ENCODE assay signal across 27 cellular contexts in genomic region chr2:238714038-238714528, GRCh38.
DNase-seq lines count a peak whose midpoint lies in the region; ATAC-seq and TF ChIP-seq lines count a peak whose summit lies in the region.
"Had no signal": no experiment of that assay in that cellular context is flagged by ENCODE, and none has a peak within 500 bp of the region (broad histone marks: within the 10 kb centered on the region; RNA-seq: fewer than 3 reads in every experiment).

No MANE protein-coding gene starts in this region.

- H4K8ac ChIP-seq in IMR-90 (ENCODE audit: low read depth in 2 of 2, low read length in 2 of 2): no peak overlapping the region

- H2BK120ac ChIP-seq in IMR-90 (ENCODE audit: low read depth, low read length): no peak overlapping the region

- TF ChIP-seq CTCF in IMR-90 (conservative IDR thresholded peaks at IDR 0.05; ENCODE audit: low read depth, low read length): no peak
- peak; percentile 25 for TF ChIP-seq CTCF in fibroblast of the aortic adventitia (IDR thresholded peaks at IDR 0.05; ENCODE audit: insufficient read depth, low read length)
- TF ChIP-seq CTCF in osteocyte (IDR thresholded peaks at IDR 0.05): no peak
- no peak for TF ChIP-seq CTCF in suprapubic skin (IDR thresholded peaks at IDR 0.05)

- no peak overlapping the region for H3K27ac ChIP-seq in IMR-90 (ENCODE audit: insufficient read depth, low read length)
- no peak overlapping the region for H3K27ac ChIP-seq in suprapubic skin
- H3K27ac ChIP-seq: adrenal gland, hepatocyte, psoas muscle, skin epidermis, thoracic aorta had no signal

- no TSS peak for BruUV-seq in IMR-90 (replicated peaks; lab: Mats Ljungman, UMichigan)

- CTCF ChIA-PET in IMR-90 (lab: Yijun Ruan, JAX): no interaction called here

- H4K20me1 ChIP-seq in IMR-90 (ENCODE audit: insufficient read depth, low read length): no peaks in the 10 kb centered on the region

- H3K9me1 ChIP-seq in IMR-90 (ENCODE audit: insufficient read depth, low read length): peaks cover 7% of the 10 kb centered on the region

- ATAC-seq in IMR-90 (ENCODE audit: low read depth) (no peak), GM18520 (IDR thresholded peaks at IDR 0.05; ENCODE audit: unreplicated experiment) (no peak)
- ATAC-seq: left ventricle myocardium superior; mucosa of descending colon; psoas muscle; stimulated activated memory B cell treated with anti-CD40 and anti-IgM and Interleukin-4, amounts not matched to agents 10 μg/mL and 1 μg/mL and 100 μg/mL, for 72 hours had no signal

- H3K4ac ChIP-seq in IMR-90 (ENCODE audit: low read depth, low read length): no peak overlapping the region

- no peak overlapping the region for H3K9ac ChIP-seq in IMR-90 (ENCODE audit: low read depth, low read length)

- no peaks in the 10 kb centered on the region for H3K36me3 ChIP-seq in IMR-90 (ENCODE audit: control insufficient read depth, insufficient read depth, low read length)
- no peaks in the 10 kb centered on the region for H3K36me3 ChIP-seq in suprapubic skin
- H3K36me3 ChIP-seq: adrenal gland, MG63, thoracic aorta had no signal

- TF ChIP-seq EP300 in suprapubic skin (IDR thresholded peaks at IDR 0.05): no peak

- no peaks in the 10 kb centered on the region for H3K79me1 ChIP-seq in IMR-90 (ENCODE audit: low read depth in 1 of 2, low read length in 2 of 2)

- H3K27me3 ChIP-seq in IMR-90 (ENCODE audit: control insufficient read depth, insufficient read depth, low read length): peaks cover 13% of the 10 kb centered on the region
- H3K27me3 ChIP-seq in suprapubic skin: no peaks in the 10 kb centered on the region
- H3K27me3 ChIP-seq: adrenal gland, hepatocyte, MG63 had no signal

- H3K9me3 ChIP-seq in IMR-90 (ENCODE audit: control insufficient read depth, insufficient read depth, low read length) (peaks cover 3% of the 10 kb centered on the region; the same call in 1 of the 2 replicates), suprapubic skin (no peaks in the 10 kb centered on the region)
- H3K9me3 ChIP-seq: adrenal gland, MG63, mucosa of descending colon, psoas muscle, thoracic aorta had no signal

- H2AK5ac ChIP-seq in IMR-90 (ENCODE audit: low read depth, low read length): 0 out of 2 replicates have a peak overlapping the region, but pooled peaks have one; percentile 35

- intact Hi-C loops in IMR-90 (cut with micrococcal nuclease): no loop called here

- H3K18ac ChIP-seq in IMR-90 (ENCODE audit: low read depth, low read length): no peak overlapping the region

- no peaks in the 10 kb centered on the region for H3K4me1 Mint-ChIP-seq in osteocyte (ENCODE audit: unreplicated experiment)
- H3K4me1 Mint-ChIP-seq: IgD-negative memory B cell; immature natural killer cell; stimulated activated memory B cell treated with anti-CD40 and anti-IgM and Interleukin-4, amounts not matched to agents 10 μg/mL and 1 μg/mL and 100 μg/mL, for 72 hours had no signal

- DNase-seq in AG20443 (ENCODE audit: low spot score): peak; percentile 62
- DNase-seq in IMR-90: no peak
- DNase-seq in fibroblast of the aortic adventitia (ENCODE audit: low read depth): peak; percentile 66
- peak; percentile 70 for DNase-seq in osteocyte (ENCODE audit: extremely low spot score, unreplicated experiment)
- no peak for DNase-seq in Kasumi-1 (lab: John Stamatoyannopoulos, UW)
- DNase-seq in suprapubic skin (ENCODE audit: low spot score in 2 of 2): no peak
- no peak for DNase-seq in activated T-cell treated with anti-CD3 and anti-CD28 coated beads, Interleukin-2, amount 50 U/mL, for 1 hour
- DNase-seq: activated CD4-positive, alpha-beta T cell treated with anti-CD3 and anti-CD28 coated beads, Interleukin-2, amount 50 U/mL, for 4 hours; activated gamma-delta T cell treated with Interleukin-2 at 50 U/mL for 16 hours; activated T-cell treated with anti-CD3 and anti-CD28 coated beads for 4 hours; AML-193; immature natural killer cell; left ventricle myocardium superior; MG63; mucosa of descending colon; NCI-H2171 treated with DMSO at 0.1 percent for 48 hours; NCI-H526 treated with DMSO at 0.1 percent for 48 hours; psoas muscle; stimulated activated CD4-positive, alpha-beta T cell treated with anti-CD3 and anti-CD28 coated beads, Interleukin-1b, Interleukin-23, amount 100 ng/mL, for 48 hours had no signal

- no peaks in the 10 kb centered on the region for H3K4me1 ChIP-seq in IMR-90 (ENCODE audit: control insufficient read depth, insufficient read depth, low read length)
- no peaks in the 10 kb centered on the region for H3K4me1 ChIP-seq in suprapubic skin
- H3K4me1 ChIP-seq: adrenal gland, psoas muscle had no signal

- dilution Hi-C loops in IMR-90 (cut with HindIII; ENCODE audit: low sequenced_read_pairs, unreplicated experiment): no loop called here

- H2BK5ac ChIP-seq in IMR-90 (ENCODE audit: low read depth, low read length, poor library complexity, severe bottlenecking): peak overlapping the region; percentile 96

- no peak for TF ChIP-seq RAD21 in IMR-90 (IDR thresholded peaks at IDR 0.05; ENCODE audit: low read length)

- H3K36me3 Mint-ChIP-seq in osteocyte (ENCODE audit: unreplicated experiment): no peaks in the 10 kb centered on the region
- H3K36me3 Mint-ChIP-seq: IgD-negative memory B cell; immature natural killer cell; stimulated activated memory B cell treated with anti-CD40 and anti-IgM and Interleukin-4, amounts not matched to agents 10 μg/mL and 1 μg/mL and 100 μg/mL, for 72 hours had no signal

- no peak overlapping the region for H2AFZ ChIP-seq in IMR-90 (replicated peaks; ENCODE audit: low read length, poor library complexity)
- H2AFZ ChIP-seq: hepatocyte had no signal

- no peaks in the 10 kb centered on the region for H3K27me3 Mint-ChIP-seq in osteocyte (ENCODE audit: unreplicated experiment)

- H3K27ac Mint-ChIP-seq in osteocyte (ENCODE audit: unreplicated experiment): no peak overlapping the region
- H3K27ac Mint-ChIP-seq: dendritic cell treated with granulocyte-macrophage colony-stimulating factor and Interleukin-4, amounts not matched to agents 40 ng/mL and 50 ng/mL, for 4 days; IgD-negative memory B cell; immature natural killer cell; stimulated activated memory B cell treated with anti-CD40 and anti-IgM and Interleukin-4, amounts not matched to agents 10 μg/mL and 1 μg/mL and 100 μg/mL, for 72 hours had no signal

- H3K14ac ChIP-seq in IMR-90 (replicated peaks; ENCODE audit: low read depth, low read length): no peak overlapping the region

- POLR2A ChIA-PET in IMR-90 (lab: Charles Lee; ENCODE audit: unreplicated experiment): no interaction called here

- no peak overlapping the region for H4K91ac ChIP-seq in IMR-90 (ENCODE audit: insufficient read depth, low read depth, low read length)

- TF ChIP-seq POLR2A in IMR-90 (IDR thresholded peaks at IDR 0.05; ENCODE audit: low read depth, low read length) (no peak), suprapubic skin (IDR thresholded peaks at IDR 0.05) (no peak)

- H3K4me3 ChIP-seq in IMR-90 (ENCODE audit: insufficient read depth, low read depth, low read length) (no peak overlapping the region), fibroblast of the aortic adventitia (ENCODE audit: low read depth, low read length) (no peak overlapping the region), suprapubic skin (no peak overlapping the region)
- H3K4me3 ChIP-seq: adrenal gland, hepatocyte, MG63, mucosa of descending colon, psoas muscle, skin epidermis, thoracic aorta had no signal

- no peak overlapping the region for H2BK20ac ChIP-seq in IMR-90 (ENCODE audit: low read depth, low read length)

- no peak overlapping the region for H3K4me2 ChIP-seq in IMR-90 (ENCODE audit: low read depth, low read length)
- H3K4me2 ChIP-seq: hepatocyte had no signal

- no peak overlapping the region for H3K56ac ChIP-seq in IMR-90 (ENCODE audit: extremely low read depth, insufficient read depth, low read length)

- in situ Hi-C loops in IMR-90 (cut with MboI; ENCODE audit: low sequenced_read_pairs): no loop called here

- no peaks in the 10 kb centered on the region for H3K9me3 Mint-ChIP-seq in osteocyte (ENCODE audit: unreplicated experiment)
- H3K9me3 Mint-ChIP-seq: dendritic cell treated with granulocyte-macrophage colony-stimulating factor and Interleukin-4, amounts not matched to agents 40 ng/mL and 50 ng/mL, for 4 days; immature natural killer cell; stimulated activated memory B cell treated with anti-CD40 and anti-IgM and Interleukin-4, amounts not matched to agents 10 μg/mL and 1 μg/mL and 100 μg/mL, for 72 hours had no signal

- no peak overlapping the region for H2BK15ac ChIP-seq in IMR-90 (ENCODE audit: low read depth, low read length)

- no peak overlapping the region for H3K23ac ChIP-seq in IMR-90 (ENCODE audit: low read depth, low read length)

- no peak overlapping the region for H4K5ac ChIP-seq in IMR-90 (ENCODE audit: low read depth, low read length)

- H2AK9ac ChIP-seq in IMR-90 (replicated peaks; ENCODE audit: low read depth, low read length, poor library complexity): no peak overlapping the region

- H3K4me3 Mint-ChIP-seq in osteocyte (ENCODE audit: unreplicated experiment): no peak overlapping the region
- H3K4me3 Mint-ChIP-seq: dendritic cell treated with granulocyte-macrophage colony-stimulating factor and Interleukin-4, amounts not matched to agents 40 ng/mL and 50 ng/mL, for 4 days; IgD-negative memory B cell; immature natural killer cell; stimulated activated memory B cell treated with anti-CD40 and anti-IgM and Interleukin-4, amounts not matched to agents 10 μg/mL and 1 μg/mL and 100 μg/mL, for 72 hours had no signal

- WGBS in IMR-90 (ENCODE audit: extremely low coverage in 2 of 2, insufficient read length in 1 of 2), 2 experiments: no CpG with 5 or more reads among the region's 9 CpGs
- 25% methylated on average over 5 of the region's 9 CpGs for WGBS in suprapubic skin

TF ChIP-seq in IMR-90, 13 proteins besides CTCF, POLR2A, EP300 and RAD21:
- no peak for TF ChIP-seq CEBPB (IDR thresholded peaks at IDR 0.05; ENCODE audit: low read depth, low read length)
- TF ChIP-seq MAFK (IDR thresholded peaks at IDR 0.05; ENCODE audit: low read depth, low read length): no peak
- TF ChIP-seq CHD1 (IDR thresholded peaks at IDR 0.05; ENCODE audit: low read depth, low read length): no peak
TF ChIP-seq in IMR-90: peak in this region for 0.

Comparison
In these comparisons a context has a peak if more than half of its experiments do, and no peak if none do; other contexts are left out.
1. DNase-seq: peak in AG20443 (single experiment), fibroblast of the aortic adventitia (single experiment) and osteocyte (single experiment); none in IMR-90 (single experiment), Kasumi-1 (0 of 2), suprapubic skin (0 of 2) and activated T-cell treated with anti-CD3 and anti-CD28 coated beads, Interleukin-2, amount 50 U/mL, for 1 hour (single experiment).